ENCODE assay signal across 8 cellular contexts in genomic region chr3:42600111-42600957, GRCh38. TPM values are rescaled to one million over a fixed set of nuclear protein-coding genes. Genes with fewer than 3 reads are reported as not detected.
DNase-seq lines count a peak whose midpoint lies in the region; ATAC-seq, FAIRE-seq and TF ChIP-seq lines count a peak whose summit lies in the region.

Gene NKTR, plus strand, starts transcription at chr3:42600686. Its CDS starts 321 bp downstream, at chr3:42601007.

- H3K79me2 ChIP-seq in Loucy (ENCODE audit: insufficient read depth, low read length): peaks cover 52% of the 10 kb centered on the region

- peaks cover 4% of the 10 kb centered on the region; the same call in 1 of the 2 replicates for H3F3A ChIP-seq in Loucy (ENCODE audit: low read depth)

- no peaks in the 10 kb centered on the region for H3K36me3 Mint-ChIP-seq in natural killer cell

- peak within 1 kb of the TSS; percentile 97 for H3K4me2 ChIP-seq in Loucy (ENCODE audit: low read depth, low read length, poor library complexity, severe bottlenecking)

- H3K4me3 Mint-ChIP-seq in natural killer cell: peak within 1 kb of the TSS; percentile 94

- no peaks in the 10 kb centered on the region for H3K9me2 ChIP-seq in Loucy (replicated peaks; ENCODE audit: low read depth, low read length)

- H3K9me3 Mint-ChIP-seq in natural killer cell: no peaks in the 10 kb centered on the region

- H2AFZ ChIP-seq in Loucy (ENCODE audit: low read length): peak within 1 kb of the TSS; percentile 92

- peak within 1 kb of the TSS; percentile 98 for H3K27ac Mint-ChIP-seq in natural killer cell

- DNase-seq in EL (peak; percentile 99), H54 (ENCODE audit: insufficient read length, low spot score) (peak; percentile 81), fibroblast of peridontal ligament (ENCODE audit: extremely low read depth) (peak; percentile 96), natural killer cell (peak; percentile 99)
- peak; percentile 99 for DNase-seq in activated T-helper 9 cell treated with anti-CD3 and anti-CD28 coated beads, Interleukin-2, amount 50 U/mL, for 16 hours (ENCODE audit: low read depth)
- peak; percentile 98 for DNase-seq in stimulated activated naive CD4-positive, alpha-beta T cell treated with Interleukin-2 at 50 U/mL for 16 hours (lab: John Stamatoyannopoulos, UW)

- H3K27me3 ChIP-seq in Loucy (ENCODE audit: insufficient read depth, low read length, poor library complexity, severe bottlenecking): no peaks in the 10 kb centered on the region

- TF ChIP-seq POLR2A in H54 (IDR thresholded peaks at IDR 0.05; ENCODE audit: low read depth, low read length) (peak; percentile 79), Raji (IDR thresholded peaks at IDR 0.05; ENCODE audit: insufficient read depth, low read depth, low read length) (peak; percentile 95)

- H4K20me1 ChIP-seq in Loucy (ENCODE audit: insufficient read depth, low read length, poor library complexity, severe bottlenecking): peaks cover 37% of the 10 kb centered on the region

- intact Hi-C loops in natural killer cell (cut with micrococcal nuclease): loop anchor here (1.0 to 5.0 kb wide), 3 partner anchors 10 to 37 kb away; partner anchors contain the start of gene SS18L2

- ATAC-seq in natural killer cell: peak; percentile 89 to 95 (median 90)

- H3K4me1 ChIP-seq in Loucy (ENCODE audit: insufficient read depth, low read length, poor library complexity, severe bottlenecking): peaks cover 26% of the 10 kb centered on the region

- no peaks in the 10 kb centered on the region for H3K27me3 Mint-ChIP-seq in natural killer cell (ENCODE audit: low read depth in 2 of 2)

- no peak for TF ChIP-seq CTCF in Loucy (conservative IDR thresholded peaks at IDR 0.05; ENCODE audit: low read length)
- TF ChIP-seq CTCF in natural killer cell (IDR thresholded peaks at IDR 0.05): no peak

- FAIRE-seq in H54 (lab: Jason Lieb, UNC): peak; percentile 97

- peak within 1 kb of the TSS; percentile 82 for H3K4me3 ChIP-seq in Loucy (ENCODE audit: low read length, poor library complexity, severe bottlenecking)

- peak within 1 kb of the TSS; percentile 87 for H3K9ac ChIP-seq in Loucy (ENCODE audit: low read depth, low read length, poor library complexity, severe bottlenecking)

- H3K9me3 ChIP-seq in Loucy (ENCODE audit: insufficient read depth, low read depth, low read length): no peaks in the 10 kb centered on the region

- peaks cover 31 to 34% of the 10 kb centered on the region in 2 donors for H3K4me1 Mint-ChIP-seq in natural killer cell

- H3K36me3 ChIP-seq in Loucy (ENCODE audit: insufficient read depth, low read length): peaks cover 4% of the 10 kb centered on the region; the same call in 1 of the 2 replicates

RNA-seq across cellular contexts. Expression of gene NKTR, which starts in this region (rescaled TPM):
- 100 to 1,000 TPM; 212 to 252 (median 217) TPM for total RNA-seq in natural killer cell

Comparison
In these comparisons a context has a peak if more than half of its experiments do, and no peak if none do; other contexts are left out.
1. Peak in every context shown above with its lines: DNase-seq, ATAC-seq and H3K4me3 ChIP-seq.